7 cellular contexts compared by ENCODE assay signal in genomic region chr1:88110-88509, GRCh38. TPM values are rescaled to one million over a fixed set of nuclear protein-coding genes. Genes with fewer than 3 reads are reported as not detected.
"Had no signal": no experiment of that assay in that cellular context is flagged by ENCODE, and none has a peak within 500 bp of the region (broad histone marks: within the 10 kb centered on the region; RNA-seq: fewer than 3 reads in every experiment).

No MANE protein-coding gene starts in this region.

RNA-seq across cellular contexts. Expression of gene OR4F5, which starts 22.9 kb away (rescaled TPM):
- total RNA-seq: GM23248, GM23338, H1, H4, H7, H9, HFFc6 had no signal
- polyA plus RNA-seq: GM23248, GM23338, H1 had no signal
